Comparison of ENCODE assay signal across 1 cellular context in the genomic region with DNA sequence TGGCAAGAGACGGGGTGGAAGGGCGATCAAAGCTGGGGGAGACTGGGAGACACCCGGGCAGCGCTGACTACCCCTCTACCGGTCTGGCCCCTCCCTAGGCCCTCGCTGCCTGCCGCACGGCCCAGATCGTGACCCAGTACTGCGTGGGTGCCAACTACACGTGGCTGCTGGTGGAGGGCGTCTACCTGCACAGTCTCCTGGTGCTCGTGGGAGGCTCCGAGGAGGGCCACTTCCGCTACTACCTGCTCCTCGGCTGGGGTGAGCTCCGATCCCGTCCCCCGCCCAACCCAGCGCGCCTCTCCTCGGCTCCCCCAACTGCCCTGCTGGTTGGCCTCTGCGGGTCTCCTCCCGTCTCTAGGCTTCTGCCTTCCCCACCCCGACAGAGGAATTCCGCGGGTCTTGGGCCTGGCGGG.
TF ChIP-seq lines count a peak whose summit lies in the region.

No MANE protein-coding gene starts in this region.

TF ChIP-seq in HCT116, 20 proteins besides CTCF, POLR2A, EP300 and RAD21 (continued from another document):
- TF ChIP-seq MAX (IDR thresholded peaks at IDR 0.05), result peak; percentile 80
